In genomic region chr11:123505546-123506299, GRCh38 we compare ENCODE assay signal across 12 cellular contexts.
A peak's percentile ranks its signal among the peaks of the same experiment; 100 is the strongest.
DNase-seq lines count a peak whose midpoint lies in the region; ATAC-seq, FAIRE-seq and TF ChIP-seq lines count a peak whose summit lies in the region.
"Had no signal": no experiment of that assay in that cellular context is flagged by ENCODE, and none has a peak within 500 bp of the region (broad histone marks: within the 10 kb centered on the region; RNA-seq: fewer than 3 reads in every experiment).

No MANE protein-coding gene starts in this region.

- POLR2A ChIA-PET in HepG2 (lab: Yijun Ruan, JAX): no interaction called here

- peaks cover 35% of the 10 kb centered on the region for H3K4me1 Mint-ChIP-seq in type B pancreatic cell (ENCODE audit: unreplicated experiment)

- TF ChIP-seq POLR2A in HepG2 (IDR thresholded peaks at IDR 0.05; ENCODE audit: insufficient read depth in 1 of 2, low read depth in 2 of 2, low read length in 2 of 2) (no peak), right lobe of liver (IDR thresholded peaks at IDR 0.05) (no peak), suprapubic skin (IDR thresholded peaks at IDR 0.05) (no peak)

- no TSS peak for BruUV-seq in HepG2 (replicated peaks; lab: Mats Ljungman, UMichigan)

- TF ChIP-seq RAD21 in HepG2 (CRISPR knock-in tag; IDR thresholded peaks at IDR 0.05): no peak

- CTCF ChIA-PET in HepG2 (lab: Yijun Ruan, JAX; ENCODE audit: low intra/inter-chr PET ratio, low total read pairs): no interaction called here

- H3K9ac ChIP-seq in HepG2 (ENCODE audit: insufficient read depth, low read depth, low read length): no peak overlapping the region

- ATAC-seq in HepG2: no peak
- ATAC-seq in right lobe of liver: no peak
- ATAC-seq in HG02885 (IDR thresholded peaks at IDR 0.05; ENCODE audit: poor library complexity, unreplicated experiment): peak; percentile 51
- ATAC-seq in SK-N-SH treated with all-trans-retinoic acid at 6 μM for 48 hours: no peak
- ATAC-seq: left lung had no signal

- no peaks in the 10 kb centered on the region for H3K36me3 Mint-ChIP-seq in type B pancreatic cell

- WGBS in HepG2 (ENCODE audit: low lambda C conversion rate): 15% methylated on average over 6 of the region's 6 CpGs
- WGBS in right lobe of liver (ENCODE audit: insufficient coverage, low coverage, low lambda C conversion rate, missing lambda C conversion rate): 12% methylated on average over 4 of the region's 6 CpGs
- WGBS in suprapubic skin: 59% methylated on average over 6 of the region's 6 CpGs

- peak overlapping the region; percentile 29 for H3K4me3 Mint-ChIP-seq in type B pancreatic cell
- H3K4me3 Mint-ChIP-seq: central memory CD8-positive, alpha-beta T cell had no signal

- H3K27ac ChIP-seq in HepG2 (ENCODE audit: extremely low read length, insufficient read depth, low read length) (no peak overlapping the region), right lobe of liver (no peak overlapping the region), suprapubic skin (no peak overlapping the region)
- H3K27ac ChIP-seq: C4-2B, left lung had no signal

- H3K27me3 ChIP-seq in HepG2 (ENCODE audit: control insufficient read depth in 1 of 2, insufficient read depth in 2 of 2, low read length in 2 of 2): peaks cover 0 to 5% of the 10 kb centered on the region in 2 experiments; a peak in 3 of 5 replicates
- no peaks in the 10 kb centered on the region for H3K27me3 ChIP-seq in right lobe of liver
- H3K27me3 ChIP-seq in suprapubic skin: peaks cover 3% of the 10 kb centered on the region
- H3K27me3 ChIP-seq: left lung had no signal

- no peak overlapping the region for H3K4me2 ChIP-seq in HepG2 (ENCODE audit: low read depth, low read length)

- no peaks in the 10 kb centered on the region for H3K79me2 ChIP-seq in HepG2 (ENCODE audit: insufficient read depth, low read length)

- TF ChIP-seq CTCF in HepG2 (CRISPR knock-in tag; IDR thresholded peaks at IDR 0.05) (no peak), right lobe of liver (IDR thresholded peaks at IDR 0.05) (no peak), type B pancreatic cell (conservative IDR thresholded peaks at IDR 0.05) (no peak), suprapubic skin (IDR thresholded peaks at IDR 0.05) (no peak)

- intact Hi-C loops in HepG2 (cut with micrococcal nuclease; ENCODE audit: unreplicated experiment) (no loop called here), right lobe of liver (cut with DNase I) (no loop called here)

- H3K4me3 ChIP-seq in HepG2 (replicated peaks in 1 of 3; ENCODE audit: insufficient read depth in 1 of 3, low read depth in 2 of 3, low read length in 3 of 3): no peak overlapping the region
- H3K4me3 ChIP-seq in right lobe of liver: no peak overlapping the region
- H3K4me3 ChIP-seq in suprapubic skin: no peak overlapping the region
- H3K4me3 ChIP-seq: left lung had no signal

- H3K9me3 Mint-ChIP-seq in type B pancreatic cell: no peaks in the 10 kb centered on the region
- H3K9me3 Mint-ChIP-seq: central memory CD8-positive, alpha-beta T cell had no signal

- no peaks in the 10 kb centered on the region for H3K27me3 Mint-ChIP-seq in type B pancreatic cell
- H3K27me3 Mint-ChIP-seq: central memory CD8-positive, alpha-beta T cell had no signal

- TF ChIP-seq EP300 in HepG2 (IDR thresholded peaks at IDR 0.05; ENCODE audit: low read depth in 2 of 2, low read length in 2 of 2) (no peak), HepG2 (CRISPR knock-in tag; IDR thresholded peaks at IDR 0.05; ENCODE audit: borderline replicate concordance) (no peak), suprapubic skin (IDR thresholded peaks at IDR 0.05) (no peak)

- H3K27ac Mint-ChIP-seq in type B pancreatic cell: peak overlapping the region; percentile 8

- H3K4me1 ChIP-seq in HepG2 (ENCODE audit: insufficient read depth, low read length) (no peaks in the 10 kb centered on the region), right lobe of liver (no peaks in the 10 kb centered on the region), suprapubic skin (no peaks in the 10 kb centered on the region)
- H3K4me1 ChIP-seq: left lung had no signal

- DNase-seq in HepG2 (ENCODE audit: low spot score) (no peak), right lobe of liver (no peak), type B pancreatic cell (ENCODE audit: extremely low spot score, unreplicated experiment) (no peak), suprapubic skin (ENCODE audit: low spot score in 2 of 2) (no peak), RCC 7860 (ENCODE audit: low spot score) (no peak), Kasumi-1 (lab: John Stamatoyannopoulos, UW) (no peak)
- DNase-seq: left lung, T-helper 9 cell had no signal

- FAIRE-seq in HepG2 (lab: Jason Lieb, UNC) (no peak), RCC 7860 (lab: Jason Lieb, UNC) (no peak)

- no peaks in the 10 kb centered on the region for H4K20me1 ChIP-seq in HepG2 (ENCODE audit: insufficient read depth, low read length)

- H2AFZ ChIP-seq in HepG2 (ENCODE audit: low read length): no peak overlapping the region

- H3K36me3 ChIP-seq in HepG2 (replicated peaks in 1 of 2; ENCODE audit: control insufficient read depth in 1 of 2, insufficient read depth in 2 of 2, low read length in 2 of 2): no peaks in the 10 kb centered on the region
- H3K36me3 ChIP-seq in right lobe of liver: no peaks in the 10 kb centered on the region
- H3K36me3 ChIP-seq in suprapubic skin: no peaks in the 10 kb centered on the region
- H3K36me3 ChIP-seq: left lung had no signal

- in situ Hi-C loops in HepG2 (cut with HindIII; ENCODE audit: extremely low pct_ligation_motif_present, low pct_unique_long_range_greater_than_20kb): no loop called here

- H3K9me3 ChIP-seq in HepG2 (ENCODE audit: low read length) (no peaks in the 10 kb centered on the region), right lobe of liver (no peaks in the 10 kb centered on the region), suprapubic skin (no peaks in the 10 kb centered on the region)
- H3K9me3 ChIP-seq: left lung had no signal

TF ChIP-seq in HepG2, 621 proteins besides CTCF, POLR2A, EP300 and RAD21 (continues in another document):
- TF ChIP-seq KAT7 (CRISPR knock-in tag; IDR thresholded peaks at IDR 0.05; ENCODE audit: borderline replicate concordance): no peak
- TF ChIP-seq ZFYVE20 (CRISPR knock-in tag; IDR thresholded peaks at IDR 0.05; ENCODE audit: borderline replicate concordance, low read depth): no peak
- 0 out of 2 replicates have a peak, but pooled peaks have one; percentile 24 for TF ChIP-seq THAP11 (CRISPR knock-in tag; IDR thresholded peaks at IDR 0.05)
- no peak for TF ChIP-seq MAZ (IDR thresholded peaks at IDR 0.05; ENCODE audit: borderline replicate concordance, low read depth, low read length)
- no peak for TF ChIP-seq MAZ (CRISPR knock-in tag; IDR thresholded peaks at IDR 0.05; ENCODE audit: low read depth)
- TF ChIP-seq ZNF143 (CRISPR knock-in tag; IDR thresholded peaks at IDR 0.05): peak; percentile 41; the same call in 1 of the 2 replicates
- no peak for TF ChIP-seq ZBTB39 (CRISPR knock-in tag; IDR thresholded peaks at IDR 0.05)

TF ChIP-seq in SK-N-SH treated with all-trans-retinoic acid at 6 μM for 48 hours, 23 proteins besides CTCF, POLR2A, EP300 and RAD21:
- TF ChIP-seq ZNF70 (CRISPR knock-in tag; IDR thresholded peaks at IDR 0.05) (peak; percentile 96), OSR1 (CRISPR knock-in tag; IDR thresholded peaks at IDR 0.05) (no peak)
TF ChIP-seq in SK-N-SH treated with all-trans-retinoic acid at 6 μM for 48 hours: peak in this region for 1.
